2 cellular contexts compared by ENCODE assay signal in the genomic region with DNA sequence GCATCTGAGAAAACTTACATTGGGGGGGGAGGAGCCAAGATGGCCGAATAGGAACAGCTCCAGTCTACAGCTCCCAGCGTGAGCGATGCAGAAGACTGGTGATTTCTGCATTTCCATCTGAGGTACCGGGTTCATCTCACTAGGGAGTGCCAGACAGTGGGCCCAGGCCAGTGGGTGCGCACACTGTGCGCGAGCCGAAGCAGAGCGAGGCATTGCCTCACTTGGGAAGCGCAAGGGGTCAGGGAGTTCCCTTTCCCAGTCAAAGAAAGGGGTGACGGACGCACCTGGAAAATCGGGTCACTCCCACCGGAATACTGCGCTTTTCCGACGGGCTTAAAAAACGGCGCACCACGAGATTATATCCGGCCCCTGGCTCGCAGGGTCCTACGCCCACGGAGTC.
TF ChIP-seq lines count a peak whose summit lies in the region.

No MANE protein-coding gene starts in this region.

TF ChIP-seq in GM23338, 12 proteins besides CTCF, POLR2A, EP300 and RAD21:
- TF ChIP-seq POLR2AphosphoS5 (IDR thresholded peaks at IDR 0.05; ENCODE audit: low read depth): 0 out of 2 replicates have a peak, but pooled peaks have one; percentile 22

TF ChIP-seq in H1, 55 proteins besides CTCF, POLR2A, EP300 and RAD21:
- 0 out of 2 replicates have a peak, but pooled peaks have one; percentile 33 for TF ChIP-seq TAF1 (IDR thresholded peaks at IDR 0.05; ENCODE audit: low read depth, low read length)
